Comparison of ENCODE assay signal across 14 cellular contexts in the genomic region with DNA sequence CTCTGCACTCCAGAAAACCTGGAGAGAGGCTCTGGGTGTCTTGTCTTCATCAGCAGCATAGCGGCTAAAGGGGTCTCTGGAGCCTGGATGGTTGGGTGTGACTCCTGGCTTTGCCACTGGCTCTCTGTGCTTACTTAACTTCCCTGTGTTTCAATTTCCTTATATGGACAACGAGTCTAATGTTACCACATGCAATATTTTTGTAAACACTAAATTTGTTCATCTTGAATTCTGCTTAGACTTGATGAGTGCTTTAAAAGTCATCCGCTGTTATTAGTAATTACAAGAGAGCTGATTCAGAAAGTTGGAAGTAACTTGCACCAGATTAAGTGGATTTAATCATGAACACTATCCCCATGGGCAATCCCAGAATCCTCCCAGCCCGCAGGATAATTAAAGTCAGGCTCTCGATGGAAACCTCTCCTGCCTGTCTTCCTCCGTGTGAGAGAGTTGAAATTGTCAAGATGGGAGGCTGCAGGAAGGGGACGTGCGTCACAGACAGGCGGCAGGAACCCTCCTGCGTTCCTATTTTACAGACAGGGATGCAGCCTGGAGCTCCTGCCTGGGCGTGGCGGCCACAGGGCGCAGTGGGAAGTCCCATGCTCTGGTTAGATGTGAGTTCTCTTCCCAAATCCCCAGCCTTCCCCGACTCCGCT.
DNase-seq lines count a peak whose midpoint lies in the region; ATAC-seq and TF ChIP-seq lines count a peak whose summit lies in the region.
"Had no signal": no experiment of that assay in that cellular context is flagged by ENCODE, and none has a peak within 500 bp of the region (broad histone marks: within the 10 kb centered on the region; RNA-seq: fewer than 3 reads in every experiment).

No MANE protein-coding gene starts in this region.

- TF ChIP-seq CTCF in tibial artery (IDR thresholded peaks at IDR 0.05): no peak

- H3K36me3 ChIP-seq in SK-N-MC (ENCODE audit: insufficient read depth, low read length) (no peaks in the 10 kb centered on the region), tibial artery (no peaks in the 10 kb centered on the region)
- H3K36me3 ChIP-seq: breast epithelium, Peyer's patch had no signal

- no peak overlapping the region for H3K9ac ChIP-seq in SK-N-MC (ENCODE audit: insufficient read length)

- DNase-seq in GM03348 (ENCODE audit: low spot score) (peak; percentile 80), SK-N-MC (ENCODE audit: low read depth, low spot score) (peak; percentile 75), left cardiac atrium (peak; percentile 28), stromal cell of bone marrow (ENCODE audit: low read depth) (peak; percentile 67), putamen (ENCODE audit: low spot score) (no peak), tibial artery (no peak), NCI-H524 treated with DMSO at 0.1 percent for 48 hours (lab: John Stamatoyannopoulos, UW) (no peak)
- DNase-seq: activated CD4-positive, alpha-beta T cell treated with anti-CD3 and anti-CD28 coated beads, Interleukin-2, amount 50 U/mL, for 1 hour; activated gamma-delta T cell; MM.1S; naive thymus-derived CD8-positive, alpha-beta T cell; NCI-H2227 treated with DMSO at 0.1 percent for 48 hours; Peyer's patch had no signal

- H3K4me1 ChIP-seq in tibial artery: peaks cover 0 to 14% (median 12%) of the 10 kb centered on the region in 4 donors

- ATAC-seq in left cardiac atrium: peak in 1 of 2 donors; percentile 40
- ATAC-seq: naive thymus-derived CD8-positive, alpha-beta T cell had no signal

- H3K9me3 ChIP-seq in SK-N-MC (ENCODE audit: low read depth, low read length) (no peaks in the 10 kb centered on the region), tibial artery (peaks cover 0 to 7% (median 0%) of the 10 kb centered on the region in 3 donors)
- H3K9me3 ChIP-seq: breast epithelium, Peyer's patch had no signal

- H3K27ac ChIP-seq in SK-N-MC: no peak overlapping the region
- no peak overlapping the region for H3K27ac ChIP-seq in tibial artery
- H3K27ac ChIP-seq: Peyer's patch had no signal

- intact Hi-C loops in left cardiac atrium (cut with DNase I): loop anchor here (5.0 kb wide), 2 partner anchors 887 to 892 kb away; no protein-coding TSS in a partner anchor
- intact Hi-C loops in tibial artery (cut with DNase I; ENCODE audit: low total_unique reads): loop anchor here (5.0 kb wide), 2 partner anchors 822 to 892 kb away; no protein-coding TSS in a partner anchor

- H3K4me3 ChIP-seq in SK-N-MC (peak overlapping the region; percentile 61), tibial artery (no peak overlapping the region)
- H3K4me3 ChIP-seq: Peyer's patch had no signal

- H3K27me3 ChIP-seq in tibial artery: peaks cover 0 to 32% of the 10 kb centered on the region in 2 donors
- H3K27me3 ChIP-seq: Peyer's patch had no signal

Comparison
In these comparisons a context has a peak if more than half of its experiments do, and no peak if none do; other contexts are left out.
1. DNase-seq: peak in GM03348 (single experiment), SK-N-MC (single experiment), left cardiac atrium (single experiment) and stromal cell of bone marrow (single experiment); none in putamen (single experiment), tibial artery (0 of 2) and NCI-H524 treated with DMSO at 0.1 percent for 48 hours (single experiment).